In the genomic region with DNA sequence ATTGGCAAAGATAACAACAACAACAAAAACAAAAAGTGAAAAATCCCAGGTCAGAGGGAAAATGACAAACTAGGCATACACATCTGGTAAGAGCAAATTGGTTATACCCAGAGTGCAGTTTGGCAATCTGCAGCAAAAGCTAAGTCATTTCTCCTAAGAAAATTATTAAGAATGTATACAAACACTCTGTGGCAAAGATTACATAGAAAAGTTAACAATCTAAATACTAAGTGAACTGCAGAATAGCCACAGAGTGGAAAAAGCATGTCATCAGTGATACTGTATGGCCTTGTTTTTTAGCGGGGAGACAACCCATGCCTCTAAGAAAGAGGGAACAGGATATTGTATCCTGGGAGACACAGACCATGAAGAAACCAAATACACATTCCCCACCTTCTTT, we compare ENCODE assay signal across 1 cellular context.
TF ChIP-seq lines count a peak whose summit lies in the region.

No MANE protein-coding gene starts in this region.

TF ChIP-seq in IMR-90, 13 proteins besides CTCF, POLR2A, EP300 and RAD21:
- TF ChIP-seq MXI1 (IDR thresholded peaks at IDR 0.05; ENCODE audit: borderline replicate concordance, low read depth, low read length): no peak
- TF ChIP-seq CHD1 (IDR thresholded peaks at IDR 0.05; ENCODE audit: low read depth, low read length): no peak
- TF ChIP-seq MAZ (IDR thresholded peaks at IDR 0.05; ENCODE audit: borderline replicate concordance, low read depth, low read length): no peak
- peak; percentile 66 for TF ChIP-seq CEBPB (IDR thresholded peaks at IDR 0.05; ENCODE audit: low read depth, low read length)
- TF ChIP-seq, protein P1, sequence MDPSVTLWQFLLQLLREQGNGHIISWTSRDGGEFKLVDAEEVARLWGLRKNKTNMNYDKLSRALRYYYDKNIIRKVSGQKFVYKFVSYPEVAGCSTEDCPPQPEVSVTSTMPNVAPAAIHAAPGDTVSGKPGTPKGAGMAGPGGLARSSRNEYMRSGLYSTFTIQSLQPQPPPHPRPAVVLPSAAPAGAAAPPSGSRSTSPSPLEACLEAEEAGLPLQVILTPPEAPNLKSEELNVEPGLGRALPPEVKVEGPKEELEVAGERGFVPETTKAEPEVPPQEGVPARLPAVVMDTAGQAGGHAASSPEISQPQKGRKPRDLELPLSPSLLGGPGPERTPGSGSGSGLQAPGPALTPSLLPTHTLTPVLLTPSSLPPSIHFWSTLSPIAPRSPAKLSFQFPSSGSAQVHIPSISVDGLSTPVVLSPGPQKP (IDR thresholded peaks at IDR 0.05; ENCODE audit: borderline replicate concordance, low read depth, low read length): no peak
- peak; percentile 23; the same call in 1 of the 2 replicates for TF ChIP-seq NFE2L2 (IDR thresholded peaks at IDR 0.05; ENCODE audit: low read depth, low read length)
- TF ChIP-seq MAFK (IDR thresholded peaks at IDR 0.05; ENCODE audit: low read depth, low read length): no peak
- no peak for TF ChIP-seq SMC3 (IDR thresholded peaks at IDR 0.05; ENCODE audit: low read depth, low read length)
